In genomic region chr11:22677153-22677890, GRCh38 we compare ENCODE assay signal across 15 cellular contexts. TPM values are rescaled to one million over a fixed set of nuclear protein-coding genes. Genes with fewer than 3 reads are reported as not detected.
A peak's percentile ranks its signal among the peaks of the same experiment; 100 is the strongest.
DNase-seq lines count a peak whose midpoint lies in the region; ATAC-seq, FAIRE-seq and TF ChIP-seq lines count a peak whose summit lies in the region.
"Had no signal": no experiment of that assay in that cellular context is flagged by ENCODE, and none has a peak within 500 bp of the region (broad histone marks: within the 10 kb centered on the region; RNA-seq: fewer than 3 reads in every experiment).

No MANE protein-coding gene starts in this region.

- DNase-seq in NOMO-1 treated with dmso at 0.1 percent for 144 hours (lab: John Stamatoyannopoulos, UW; ENCODE audit: unreplicated experiment) (peak; percentile 83), right lobe of liver (peak in 1 of 3 donors; percentile 55), SK-N-DZ (ENCODE audit: low spot score) (no peak), NCI-H1436 (lab: John Stamatoyannopoulos, UW) (no peak), frontal cortex (ENCODE audit: low spot score in 2 of 2) (no peak)
- no peak for DNase-seq in activated T-cell treated with anti-CD3 and anti-CD28 coated beads, Interleukin-2, amount 50 U/mL, for 1 hour
- DNase-seq: activated CD4-positive, alpha-beta T cell treated with anti-CD3 and anti-CD28 coated beads, Interleukin-2, amount 50 U/mL, for 1 hour; dorsolateral prefrontal cortex; kidney glomerular epithelial cell; naive thymus-derived CD4-positive, alpha-beta T cell; Peyer's patch; T-helper 2 cell had no signal

- peak overlapping the region; percentile 76 to 98 (median 94) for H3K27ac ChIP-seq in right lobe of liver
- H3K27ac ChIP-seq: C4-2B, dorsolateral prefrontal cortex, Peyer's patch had no signal

- 11% methylated on average over 4 of the region's 4 CpGs for WGBS in right lobe of liver (ENCODE audit: insufficient coverage, low coverage, low lambda C conversion rate, missing lambda C conversion rate)

- intact Hi-C loops in right lobe of liver (cut with DNase I), result no loop called here

- TF ChIP-seq CTCF in right lobe of liver (IDR thresholded peaks at IDR 0.05), result no peak

- H3K27me3 ChIP-seq in right lobe of liver, result no peaks in the 10 kb centered on the region
- H3K27me3 ChIP-seq: dorsolateral prefrontal cortex, Peyer's patch had no signal

- H3K9me3 ChIP-seq in right lobe of liver, result no peaks in the 10 kb centered on the region
- H3K9me3 ChIP-seq: Peyer's patch had no signal

- H3K36me3 ChIP-seq in right lobe of liver, result no peaks in the 10 kb centered on the region
- H3K36me3 ChIP-seq: Peyer's patch had no signal

- no peak for TF ChIP-seq POLR2A in right lobe of liver (IDR thresholded peaks at IDR 0.05)

- peak overlapping the region in 2 of 3 donors; percentile 19 to 54 for H3K4me3 ChIP-seq in right lobe of liver
- H3K4me3 ChIP-seq: dorsolateral prefrontal cortex, Peyer's patch had no signal

- FAIRE-seq in frontal cortex (lab: Jason Lieb, UNC), result no peak

- ATAC-seq in GM18868 (IDR thresholded peaks at IDR 0.05; ENCODE audit: unreplicated experiment) (peak; percentile 39), HG02798 (IDR thresholded peaks at IDR 0.05; ENCODE audit: poor library complexity, unreplicated experiment) (peak; percentile 47), right lobe of liver (peak in 3 of 4 donors; percentile 1 to 31 (median 17))
- ATAC-seq: naive thymus-derived CD4-positive, alpha-beta T cell had no signal

- H3K4me1 ChIP-seq in right lobe of liver, result peaks cover 0 to 32% (median 7%) of the 10 kb centered on the region in 4 donors
- H3K4me1 ChIP-seq: Peyer's patch had no signal

RNA-seq across cellular contexts. Expression of gene GAS2, which starts 10.9 kb away (rescaled TPM):
- 10 to 100 TPM; 16.1 to 35.6 (median 27.8) TPM for total RNA-seq in right lobe of liver
- polyA plus RNA-seq in SK-N-DZ (2014; cell fraction: cytosol; rRNA removed), result 0.43 and 4.6 TPM in 2 replicates
- polyA plus RNA-seq in SK-N-DZ (2014; cell fraction: nucleus; rRNA removed), result 1.6 and 2.7 TPM in 2 replicates
- 8.6 TPM for total RNA-seq in frontal cortex

RNA-seq across cellular contexts. Expression of gene FANCF, which starts 51.7 kb away (rescaled TPM):
- 1 to 10 TPM; 4.1 to 5.1 (median 4.6) TPM for total RNA-seq in right lobe of liver
- polyA plus RNA-seq in SK-N-DZ (2014; cell fraction: cytosol; rRNA removed), result 22.1 and 23.1 TPM in 2 replicates
- 7.0 and 7.9 TPM in 2 replicates for polyA plus RNA-seq in SK-N-DZ (2014; cell fraction: nucleus; rRNA removed)
- total RNA-seq in frontal cortex, result 35.1 TPM
